ENCODE assay signal across 10 cellular contexts in genomic region chr9:124870723-124871122, GRCh38. TPM values are rescaled to one million over a fixed set of nuclear protein-coding genes. Genes with fewer than 3 reads are reported as not detected.
A peak's percentile ranks its signal among the peaks of the same experiment; 100 is the strongest.
DNase-seq lines count a peak whose midpoint lies in the region; ATAC-seq and TF ChIP-seq lines count a peak whose summit lies in the region.
"Had no signal": no experiment of that assay in that cellular context is flagged by ENCODE, and none has a peak within 500 bp of the region (broad histone marks: within the 10 kb centered on the region; RNA-seq: fewer than 3 reads in every experiment).

No MANE protein-coding gene starts in this region.

- H3K4me3 Mint-ChIP-seq in memory B cell, result peak overlapping the region; percentile 97

- peaks cover 17 to 64% (median 47%) of the 10 kb centered on the region in 12 donors for H3K4me1 ChIP-seq in heart left ventricle
- H3K4me1 ChIP-seq in uterus, result peaks cover 0 to 13% of the 10 kb centered on the region in 2 donors
- H3K4me1 ChIP-seq in SJCRH30, result peaks cover 5% of the 10 kb centered on the region

- peak overlapping the region in 9 of 12 donors; percentile 69 to 99 (median 90) for H3K4me3 ChIP-seq in heart left ventricle
- H3K4me3 ChIP-seq in astrocyte of the cerebellum (ENCODE audit: low read depth, low read length), result peak overlapping the region; percentile 98
- peak overlapping the region; percentile 91 to 95 for H3K4me3 ChIP-seq in uterus
- H3K4me3 ChIP-seq in SJCRH30, result no peak overlapping the region; the same call in 1 of the 2 replicates

- no peaks in the 10 kb centered on the region for H3K9me3 Mint-ChIP-seq in memory B cell

- intact Hi-C loops in heart left ventricle (cut with DNase I), result loop anchor here in 2 of 10 donors (5.0 kb wide), 2 partner anchors 272 to 332 kb away; partner anchors contain the start of genes RABEPK (in 1 of the 2) and SCAI (in 1 of the 2)
- intact Hi-C loops in Right ventricle myocardium superior (cut with DNase I), result no loop called here
- intact Hi-C loops in uterus (cut with DNase I; ENCODE audit: low total_unique reads), result no loop called here

- in situ Hi-C loops in astrocyte of the cerebellum (cut with HindIII; ENCODE audit: low sequenced_read_pairs), result no loop called here

- no peaks in the 10 kb centered on the region for H3K27me3 Mint-ChIP-seq in memory B cell

- 53 to 57% (median 53%) methylated on average over 6 of the region's 6 CpGs for WGBS in heart left ventricle, 4 donors

- H3K36me3 ChIP-seq in heart left ventricle (peaks cover 0 to 38% (median 23%) of the 10 kb centered on the region in 9 donors), uterus (no peaks in the 10 kb centered on the region), SJCRH30 (peaks cover 30% of the 10 kb centered on the region)

- peak overlapping the region; percentile 93 for H3K27ac Mint-ChIP-seq in memory B cell

- DNase-seq in heart left ventricle (peak in 1 of 5 donors; percentile 20), Right ventricle myocardium superior (no peak), astrocyte of the cerebellum (ENCODE audit: low read depth) (no peak), memory B cell (ENCODE audit: low spot score in 2 of 2) (no peak), uterus (no peak), substantia nigra (lab: John Stamatoyannopoulos, UW) (no peak), NCI-H146 (lab: John Stamatoyannopoulos, UW) (no peak), SJCRH30 (no peak)
- DNase-seq: NCI-H1092 treated with DMSO at 0.1 percent for 48 hours had no signal

- H3K9me3 ChIP-seq in heart left ventricle (no peaks in the 10 kb centered on the region), uterus (no peaks in the 10 kb centered on the region), SJCRH30 (replicated peaks) (no peaks in the 10 kb centered on the region)

- no peak for TF ChIP-seq POLR2A in heart left ventricle (IDR thresholded peaks at IDR 0.05)
- no peak for TF ChIP-seq POLR2A in uterus (IDR thresholded peaks at IDR 0.05)

- peaks cover 33% of the 10 kb centered on the region for H3K4me1 Mint-ChIP-seq in memory B cell

- ATAC-seq in heart left ventricle (no peak), Right ventricle myocardium superior (ENCODE audit: poor library complexity) (no peak), memory B cell (ENCODE audit: low read depth) (no peak)

- H3K27ac ChIP-seq in heart left ventricle, result peak overlapping the region in 10 of 12 donors; percentile 89 to 98 (median 96)
- peak overlapping the region; percentile 5 to 83 for H3K27ac ChIP-seq in uterus
- H3K27ac ChIP-seq in substantia nigra (ENCODE audit: low read depth, low read length, poor library complexity, severe bottlenecking), result no peak overlapping the region
- H3K27ac ChIP-seq in SJCRH30, result no peak overlapping the region

- no peak for TF ChIP-seq CTCF in heart left ventricle (IDR thresholded peaks at IDR 0.05)
- no peak for TF ChIP-seq CTCF in astrocyte of the cerebellum (IDR thresholded peaks at IDR 0.05; ENCODE audit: low read depth, low read length, missing control alignments)
- TF ChIP-seq CTCF in uterus (IDR thresholded peaks at IDR 0.05), result no peak

- no peaks in the 10 kb centered on the region for H3K27me3 ChIP-seq in heart left ventricle
- no peaks in the 10 kb centered on the region for H3K27me3 ChIP-seq in uterus
- H3K27me3 ChIP-seq in SJCRH30, result no peaks in the 10 kb centered on the region

- H3K36me3 Mint-ChIP-seq in memory B cell, result peaks cover 13% of the 10 kb centered on the region

RNA-seq across cellular contexts. Expression of gene ARPC5L, which starts 8.8 kb away (rescaled TPM):
- total RNA-seq in heart left ventricle, result 10 to 100 TPM; 27.0 to 56.7 (median 38.3) TPM
- 100 to 1,000 TPM in 1 of 2 donors, 10 to 100 TPM in 1; 39.7 to 102 TPM for polyA plus RNA-seq in heart left ventricle
- total RNA-seq in Right ventricle myocardium superior, result 37.8 TPM
- 10 to 100 TPM in 1 of 4 donors, 1 to 10 TPM in 3; 1.0 to 18.3 (median 5.6) TPM for total RNA-seq in uterus
- total RNA-seq in SJCRH30 (2014; rRNA removed; shearing (Covaris generic)), result 54.0 and 58.5 TPM in 2 replicates

RNA-seq across cellular contexts. Expression of gene RPL35, which starts 9.0 kb away (rescaled TPM):
- 1,000 to 10,000 TPM in 3 of 9 donors, 100 to 1,000 TPM in 6; 600 to 1,072 (median 736) TPM for total RNA-seq in heart left ventricle
- 1,000 to 10,000 TPM; 2,555 to 3,054 TPM for polyA plus RNA-seq in heart left ventricle
- total RNA-seq in Right ventricle myocardium superior, result 621 TPM
- total RNA-seq in uterus, result 1,000 to 10,000 TPM in 3 of 4 donors, 100 to 1,000 TPM in 1; 913 to 5,275 (median 2,170) TPM
- total RNA-seq in SJCRH30 (2014; rRNA removed; shearing (Covaris generic)), result 3,495 and 5,082 TPM in 2 replicates

RNA-seq across cellular contexts. Expression of gene WDR38, which starts 17.5 kb away (rescaled TPM):
- total RNA-seq in heart left ventricle, result not detected
- under 1 TPM; 0.07 to 0.15 TPM for polyA plus RNA-seq in heart left ventricle
- not detected for total RNA-seq in Right ventricle myocardium superior
- 1 to 10 TPM in 1 of 4 donors, under 1 TPM in 1, not detected in 2; 0.79 to 1.9 TPM for total RNA-seq in uterus
- not detected in 2 replicates for total RNA-seq in SJCRH30 (2014; rRNA removed; shearing (Covaris generic))
- total RNA-seq: dermis microvascular lymphatic vessel endothelial cell had no signal

Comparison
In these comparisons a context has a peak if more than half of its experiments do, and no peak if none do; other contexts are left out.
1. H3K27ac ChIP-seq: peak in heart left ventricle (10 of 12) and uterus (2 of 2); none in substantia nigra (single experiment) and SJCRH30 (single experiment).